In genomic region chr12:19894049-19894448, GRCh38 we compare ENCODE assay signal across 11 cellular contexts.
DNase-seq lines count a peak whose midpoint lies in the region; ATAC-seq, FAIRE-seq and TF ChIP-seq lines count a peak whose summit lies in the region.
"Had no signal": no experiment of that assay in that cellular context is flagged by ENCODE, and none has a peak within 500 bp of the region (broad histone marks: within the 10 kb centered on the region; RNA-seq: fewer than 3 reads in every experiment).

No MANE protein-coding gene starts in this region.

- CTCF ChIA-PET in Calu3 (lab: Charles Lee) = interaction anchor here (0.6 to 3.1 kb wide), 3 partner anchors 115 to 1251 kb away, joined by 3 to 13 read pairs (median 8); no protein-coding TSS in a partner anchor
- CTCF ChIA-PET in IMR-90 (lab: Yijun Ruan, JAX) = interaction anchor here (0.6 to 1.1 kb wide), 2 partner anchors 8 to 27 kb away, joined by 3 to 5 read pairs; no protein-coding TSS in a partner anchor

- H3K9ac ChIP-seq in IMR-90 (ENCODE audit: low read depth, low read length) = no peak overlapping the region

- H3K79me1 ChIP-seq in IMR-90 (ENCODE audit: low read depth in 1 of 2, low read length in 2 of 2) = no peaks in the 10 kb centered on the region

- no peaks in the 10 kb centered on the region for H3K27me3 Mint-ChIP-seq in Calu3 (ENCODE audit: unreplicated experiment)
- H3K27me3 Mint-ChIP-seq in T-helper 2 cell treated with Interferon-gamma antibody and Interleukin-4, amounts not matched to agents 5 μg/mL and 100 μg/mL, for 36 hours (ENCODE audit: low read depth) = no peaks in the 10 kb centered on the region

- H4K8ac ChIP-seq in IMR-90 (ENCODE audit: low read depth in 2 of 2, low read length in 2 of 2) = no peak overlapping the region

- no peak for TF ChIP-seq CTCF in Calu3 (IDR thresholded peaks at IDR 0.05; ENCODE audit: unreplicated experiment)
- no peak for TF ChIP-seq CTCF in IMR-90 (conservative IDR thresholded peaks at IDR 0.05; ENCODE audit: low read depth, low read length)
- no peak for TF ChIP-seq CTCF in fibroblast of pulmonary artery (IDR thresholded peaks at IDR 0.05; ENCODE audit: low read length, missing control alignments)

- no peak overlapping the region for H4K5ac ChIP-seq in IMR-90 (ENCODE audit: low read depth, low read length)

- no peak overlapping the region for H3K14ac ChIP-seq in IMR-90 (replicated peaks; ENCODE audit: low read depth, low read length)

- H3K36me3 Mint-ChIP-seq in Calu3 (ENCODE audit: insufficient read depth, unreplicated experiment) = no peaks in the 10 kb centered on the region
- H3K36me3 Mint-ChIP-seq in T-helper 2 cell treated with Interferon-gamma antibody and Interleukin-4, amounts not matched to agents 5 μg/mL and 100 μg/mL, for 36 hours (ENCODE audit: low read depth) = no peaks in the 10 kb centered on the region

- H2BK120ac ChIP-seq in IMR-90 (ENCODE audit: low read depth, low read length) = no peak overlapping the region

- TF ChIP-seq POLR2A in IMR-90 (IDR thresholded peaks at IDR 0.05; ENCODE audit: low read depth, low read length) = no peak

- peak overlapping the region; percentile 63 for H3K27ac Mint-ChIP-seq in Calu3 (ENCODE audit: unreplicated experiment)
- H3K27ac Mint-ChIP-seq in T-helper 2 cell treated with Interferon-gamma antibody and Interleukin-4, amounts not matched to agents 5 μg/mL and 100 μg/mL, for 36 hours = peak overlapping the region; percentile 72

- DNase-seq in Calu3 (no peak), IMR-90 (peak; percentile 31), fibroblast of pulmonary artery (ENCODE audit: low read depth) (peak; percentile 63), NCI-H1436 (lab: John Stamatoyannopoulos, UW) (no peak), glomerular visceral epithelial cell (ENCODE audit: extremely low spot score) (no peak), small intestine (no peak)
- no peak for DNase-seq in T-helper 2 cell treated with Interferon-gamma antibody and Interleukin-4, amounts not matched to agents 5 μg/mL and 100 μg/mL, for 36 hours (ENCODE audit: low spot score)
- DNase-seq: COR-L47, NCI-H774, upper lobe of left lung had no signal

- H3K4ac ChIP-seq in IMR-90 (ENCODE audit: low read depth, low read length) = no peak overlapping the region

- no peak overlapping the region for H2AK5ac ChIP-seq in IMR-90 (ENCODE audit: low read depth, low read length)

- H3K4me1 ChIP-seq in IMR-90 (ENCODE audit: control insufficient read depth, insufficient read depth, low read length) (peaks cover 5% of the 10 kb centered on the region), small intestine (ENCODE audit: control insufficient read depth in 2 of 2, insufficient read depth in 1 of 2, low read depth in 1 of 2, low read length in 1 of 2) (no peaks in the 10 kb centered on the region)
- H3K4me1 ChIP-seq: upper lobe of left lung had no signal

- H3K9me3 ChIP-seq in IMR-90 (ENCODE audit: control insufficient read depth, insufficient read depth, low read length) = no peaks in the 10 kb centered on the region
- H3K9me3 ChIP-seq in small intestine (ENCODE audit: control insufficient read depth, low read depth) = no peaks in the 10 kb centered on the region
- H3K9me3 ChIP-seq: upper lobe of left lung had no signal

- H2BK20ac ChIP-seq in IMR-90 (ENCODE audit: low read depth, low read length) = no peak overlapping the region

- intact Hi-C loops in Calu3 (cut with micrococcal nuclease; ENCODE audit: unreplicated experiment) (no loop called here), IMR-90 (cut with micrococcal nuclease) (loop anchor here (5.0 to 10.0 kb wide), 2 partner anchors 137 to 319 kb away; no protein-coding TSS in a partner anchor)

- dilution Hi-C loops in IMR-90 (cut with HindIII; ENCODE audit: low sequenced_read_pairs, unreplicated experiment) = no loop called here

- H4K91ac ChIP-seq in IMR-90 (ENCODE audit: insufficient read depth, low read depth, low read length) = no peak overlapping the region

- H3K4me2 ChIP-seq in IMR-90 (ENCODE audit: low read depth, low read length) = no peak overlapping the region

- H3K56ac ChIP-seq in IMR-90 (ENCODE audit: extremely low read depth, insufficient read depth, low read length) = no peak overlapping the region

- H2BK15ac ChIP-seq in IMR-90 (ENCODE audit: low read depth, low read length) = no peak overlapping the region

- no TSS peak for BruUV-seq in Calu3 (replicated peaks; lab: Mats Ljungman, UMichigan)
- BruUV-seq in IMR-90 (replicated peaks; lab: Mats Ljungman, UMichigan) = no TSS peak

- no peaks in the 10 kb centered on the region for H3K9me3 Mint-ChIP-seq in Calu3 (ENCODE audit: low read depth, unreplicated experiment)
- H3K9me3 Mint-ChIP-seq in T-helper 2 cell treated with Interferon-gamma antibody and Interleukin-4, amounts not matched to agents 5 μg/mL and 100 μg/mL, for 36 hours = no peaks in the 10 kb centered on the region

- H2AFZ ChIP-seq in IMR-90 (replicated peaks; ENCODE audit: low read length, poor library complexity) = no peak overlapping the region

- ATAC-seq in IMR-90 (ENCODE audit: low read depth) (no peak), GM19463 (IDR thresholded peaks at IDR 0.05; ENCODE audit: unreplicated experiment) (no peak)

- FAIRE-seq in small intestine (lab: Jason Lieb, UNC) = no peak

- POLR2A ChIA-PET in IMR-90 (lab: Charles Lee; ENCODE audit: unreplicated experiment) = no interaction called here

- no peak for TF ChIP-seq RAD21 in IMR-90 (IDR thresholded peaks at IDR 0.05; ENCODE audit: low read length)

- H3K4me3 ChIP-seq in IMR-90 (ENCODE audit: insufficient read depth, low read depth, low read length) (no peak overlapping the region), fibroblast of pulmonary artery (replicated peaks; ENCODE audit: low read depth, low read length) (no peak overlapping the region), small intestine (ENCODE audit: low read depth in 1 of 2, low read length in 2 of 2) (no peak overlapping the region)
- H3K4me3 ChIP-seq: upper lobe of left lung had no signal

- no peak overlapping the region; the same call in 1 of the 2 replicates for H3K18ac ChIP-seq in IMR-90 (ENCODE audit: low read depth, low read length)

- H3K23ac ChIP-seq in IMR-90 (ENCODE audit: low read depth, low read length) = no peak overlapping the region

- H3K9me1 ChIP-seq in IMR-90 (ENCODE audit: insufficient read depth, low read length) = no peaks in the 10 kb centered on the region

- in situ Hi-C loops in IMR-90 (cut with MboI; ENCODE audit: low sequenced_read_pairs) = loop anchor here (10.0 kb wide), 1 partner anchor 139 kb away; no protein-coding TSS in a partner anchor

- no peak overlapping the region for H2AK9ac ChIP-seq in IMR-90 (replicated peaks; ENCODE audit: low read depth, low read length, poor library complexity)

- H3K27me3 ChIP-seq in IMR-90 (ENCODE audit: control insufficient read depth, insufficient read depth, low read length) = no peaks in the 10 kb centered on the region
- no peaks in the 10 kb centered on the region for H3K27me3 ChIP-seq in small intestine (ENCODE audit: control insufficient read depth in 2 of 2, insufficient read depth in 2 of 2, low read length in 2 of 2)
- H3K27me3 ChIP-seq: upper lobe of left lung had no signal

- peaks cover 16% of the 10 kb centered on the region for H3K4me1 Mint-ChIP-seq in Calu3 (ENCODE audit: low read depth, unreplicated experiment)
- peaks cover 3% of the 10 kb centered on the region for H3K4me1 Mint-ChIP-seq in T-helper 2 cell treated with Interferon-gamma antibody and Interleukin-4, amounts not matched to agents 5 μg/mL and 100 μg/mL, for 36 hours (ENCODE audit: low read depth)

- no peak overlapping the region for H3K27ac ChIP-seq in IMR-90 (ENCODE audit: insufficient read depth, low read length)
- H3K27ac ChIP-seq in small intestine (ENCODE audit: low read depth in 1 of 2, low read length in 1 of 2) = no peak overlapping the region
- H3K27ac ChIP-seq: upper lobe of left lung had no signal

- no peaks in the 10 kb centered on the region for H4K20me1 ChIP-seq in IMR-90 (ENCODE audit: insufficient read depth, low read length)

- WGBS in IMR-90 (ENCODE audit: extremely low coverage in 2 of 2, insufficient read length in 1 of 2), 2 experiments = no CpG with 5 or more reads among the region's 1 CpG
- 48 to 77% (median 64%) methylated on average over 1 of the region's 1 CpG for WGBS in small intestine, 3 donors

- no peak overlapping the region for H3K4me3 Mint-ChIP-seq in Calu3 (ENCODE audit: low read depth, unreplicated experiment)
- H3K4me3 Mint-ChIP-seq in T-helper 2 cell treated with Interferon-gamma antibody and Interleukin-4, amounts not matched to agents 5 μg/mL and 100 μg/mL, for 36 hours = no peak overlapping the region

- H3K36me3 ChIP-seq in IMR-90 (ENCODE audit: control insufficient read depth, insufficient read depth, low read length) (no peaks in the 10 kb centered on the region), small intestine (ENCODE audit: control insufficient read depth in 2 of 2, insufficient read depth in 2 of 2, low read length in 2 of 2) (no peaks in the 10 kb centered on the region)
- H3K36me3 ChIP-seq: upper lobe of left lung had no signal

- H2BK5ac ChIP-seq in IMR-90 (ENCODE audit: low read depth, low read length, poor library complexity, severe bottlenecking) = no peak overlapping the region

TF ChIP-seq in IMR-90, 13 proteins besides CTCF, POLR2A, EP300 and RAD21:
- TF ChIP-seq USF2 (IDR thresholded peaks at IDR 0.05; ENCODE audit: low read depth, low read length) (no peak), CEBPB (IDR thresholded peaks at IDR 0.05; ENCODE audit: low read depth, low read length) (peak; percentile 79), NFE2L2 (IDR thresholded peaks at IDR 0.05; ENCODE audit: low read depth, low read length) (no peak), RFX5 (IDR thresholded peaks at IDR 0.05; ENCODE audit: low read depth, low read length) (no peak)

Comparison
In these comparisons a context has a peak if more than half of its experiments do, and no peak if none do; other contexts are left out.
1. DNase-seq: peak in IMR-90 (single experiment) and fibroblast of pulmonary artery (single experiment); none in Calu3 (single experiment), T-helper 2 cell treated with Interferon-gamma antibody and Interleukin-4, amounts not matched to agents 5 μg/mL and 100 μg/mL, for 36 hours (single experiment), NCI-H1436 (single experiment), glomerular visceral epithelial cell (single experiment) and small intestine (single experiment).